Comparison of ENCODE assay signal across 8 cellular contexts in the genomic region with DNA sequence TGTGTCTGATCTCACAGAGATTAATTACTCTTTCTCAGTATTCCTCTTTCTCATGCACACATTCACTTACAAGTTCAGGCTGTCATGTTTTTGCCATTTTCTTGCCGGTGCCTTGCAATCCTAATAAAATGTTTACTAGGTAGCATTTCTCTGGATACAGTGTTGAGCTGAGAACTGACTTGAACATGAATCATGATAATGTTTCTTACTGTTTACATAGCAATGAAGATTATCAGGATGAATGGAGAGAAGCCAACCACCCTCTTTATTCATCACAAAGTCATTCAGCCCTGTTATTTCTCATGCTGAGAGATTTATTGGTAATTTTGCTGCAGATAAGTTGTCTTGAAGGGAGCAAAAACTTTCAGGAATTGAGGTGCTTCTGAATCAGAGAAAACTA.
DNase-seq lines count a peak whose midpoint lies in the region; ATAC-seq and TF ChIP-seq lines count a peak whose summit lies in the region.

No MANE protein-coding gene starts in this region.

- H4K20me1 ChIP-seq in osteoblast (ENCODE audit: insufficient read depth, low read length), result no peaks in the 10 kb centered on the region

- peaks cover 37% of the 10 kb centered on the region for H3K4me1 ChIP-seq in osteoblast (ENCODE audit: insufficient read depth, low read length)

- H3K4me2 ChIP-seq in osteoblast (ENCODE audit: insufficient read depth, low read length), result peak overlapping the region; percentile 38

- H3K4me3 ChIP-seq in MG63 (no peak overlapping the region), osteoblast (ENCODE audit: insufficient read depth, low read length) (no peak overlapping the region)

- ATAC-seq in GM18511 (IDR thresholded peaks at IDR 0.05; ENCODE audit: unreplicated experiment), result no peak

- no peak overlapping the region for H2AFZ ChIP-seq in osteoblast (ENCODE audit: low read length)

- DNase-seq in COLO829 (ENCODE audit: low spot score), result peak; percentile 48
- peak; percentile 5 for DNase-seq in MG63
- peak; percentile 78 for DNase-seq in dedifferentiated amniotic fluid mesenchymal stem cell (ENCODE audit: extremely low spot score)
- no peak for DNase-seq in osteoblast (ENCODE audit: insufficient read length, low spot score, missing footprints)
- DNase-seq in NCI-H2196 treated with DMSO at 0.1 percent for 48 hours (lab: John Stamatoyannopoulos, UW; ENCODE audit: unreplicated experiment), result no peak
- no peak for DNase-seq in CD1c-positive myeloid dendritic cell (ENCODE audit: extremely low spot score)
- no peak for DNase-seq in activated CD8-positive, alpha-beta memory T cell treated with anti-CD3 and anti-CD28 coated beads, Interleukin-2, amount 50 U/mL, for 48 hours

- H3K27me3 ChIP-seq in MG63 (no peaks in the 10 kb centered on the region), osteoblast (ENCODE audit: insufficient read depth, low read length) (no peaks in the 10 kb centered on the region)

- TF ChIP-seq CTCF in osteoblast (IDR thresholded peaks at IDR 0.05; ENCODE audit: extremely low read depth, low read depth, low read length), result no peak

- no peaks in the 10 kb centered on the region for H3K36me3 ChIP-seq in MG63
- no peaks in the 10 kb centered on the region for H3K36me3 ChIP-seq in osteoblast (ENCODE audit: insufficient read depth, low read length)

- no peaks in the 10 kb centered on the region for H3K9me3 ChIP-seq in MG63
- no peaks in the 10 kb centered on the region for H3K9me3 ChIP-seq in osteoblast (ENCODE audit: low read depth, low read length)

- H3K27ac ChIP-seq in osteoblast (ENCODE audit: low read depth, low read length), result peak overlapping the region; percentile 92

- H3K79me2 ChIP-seq in osteoblast (ENCODE audit: insufficient read depth, low read length), result no peaks in the 10 kb centered on the region

Comparison
In these comparisons a context has a peak if more than half of its experiments do, and no peak if none do; other contexts are left out.
1. DNase-seq: peak in COLO829 (single experiment), MG63 (single experiment) and dedifferentiated amniotic fluid mesenchymal stem cell (single experiment); none in osteoblast (single experiment), NCI-H2196 treated with DMSO at 0.1 percent for 48 hours (single experiment), CD1c-positive myeloid dendritic cell (single experiment) and activated CD8-positive, alpha-beta memory T cell treated with anti-CD3 and anti-CD28 coated beads, Interleukin-2, amount 50 U/mL, for 48 hours (single experiment).